20 cellular contexts compared by ENCODE assay signal in genomic region chr7:23710000-23710399, GRCh38. TPM values are rescaled to one million over a fixed set of nuclear protein-coding genes. Genes with fewer than 3 reads are reported as not detected.
"Had no signal": no experiment of that assay in that cellular context is flagged by ENCODE, and none has a peak within 500 bp of the region (broad histone marks: within the 10 kb centered on the region; RNA-seq: fewer than 3 reads in every experiment).

STK31 (plus strand) TSS chr7:23710219; CDS start chr7:23710286, 67 bp downstream.

- H3K4me1 ChIP-seq: left lung had no signal

- H3K27me3 Mint-ChIP-seq: activated naive CD4-positive, alpha-beta T cell treated with anti-CD3 and anti-CD28 coated beads, Interleukin-2, amount 50 U/mL, for 24 hours; naive B cell had no signal

- H3K4me3 Mint-ChIP-seq: activated naive CD4-positive, alpha-beta T cell treated with anti-CD3 and anti-CD28 coated beads, Interleukin-2, amount 50 U/mL, for 24 hours; activated T-cell treated with anti-CD3 and anti-CD28 coated beads, Interleukin-2, amount 50 U/mL, for 72 hours; naive B cell; T-helper 1 cell treated with Interleukin-12 subunit alpha and Interleukin-12 subunit beta and Interleukin-4 antibody, amounts not matched to agents 30 μg/mL and 1 μg/mL, for 36 hours had no signal

- H3K27ac ChIP-seq: left lung, ovary had no signal

- DNase-seq: activated CD4-positive, alpha-beta T cell treated with anti-CD3 and anti-CD28 coated beads for 1 hour; activated CD8-positive, alpha-beta memory T cell treated with anti-CD3 and anti-CD28 coated beads for 24 hours; activated CD8-positive, alpha-beta memory T cell treated with anti-CD3 and anti-CD28 coated beads, Interleukin-2, amount 50 U/mL, for 48 hours; activated effector memory CD4-positive, alpha-beta T cell treated with anti-CD3 and anti-CD28 coated beads, Interleukin-2, amount 50 U/mL, for 16 hours; activated T-cell treated with anti-CD3 and anti-CD28 coated beads, Interleukin-2, amount 50 U/mL, for 72 hours; cerebellar nuclear complex; erythroblast; foreskin melanocyte; kidney; mammary epithelial cell; naive B cell; ovary; stimulated activated CD4-positive, alpha-beta T cell treated with anti-CD3 and anti-CD28 coated beads, Interleukin-4, amount 100 ng/mL, for 1 hour had no signal

- H3K4me1 Mint-ChIP-seq: activated naive CD4-positive, alpha-beta T cell treated with anti-CD3 and anti-CD28 coated beads, Interleukin-2, amount 50 U/mL, for 24 hours; naive B cell had no signal

- H3K4me3 ChIP-seq: left lung, ovary, smooth muscle cell had no signal

- FAIRE-seq: astrocyte, bronchial epithelial cell, kidney had no signal

- ATAC-seq: activated T-cell treated with anti-CD3 and anti-CD28 coated beads, Interleukin-2, amount 50 U/mL, for 72 hours; left lung; sciatic nerve had no signal

- H3K27me3 ChIP-seq: left lung, ovary had no signal

- H3K27ac Mint-ChIP-seq: activated naive CD4-positive, alpha-beta T cell treated with anti-CD3 and anti-CD28 coated beads, Interleukin-2, amount 50 U/mL, for 24 hours; activated T-cell treated with anti-CD3 and anti-CD28 coated beads, Interleukin-2, amount 50 U/mL, for 72 hours; T-helper 1 cell treated with Interleukin-12 subunit alpha and Interleukin-12 subunit beta and Interleukin-4 antibody, amounts not matched to agents 30 μg/mL and 1 μg/mL, for 36 hours had no signal

- H3K36me3 ChIP-seq: ovary had no signal

- H3K9me3 ChIP-seq: ovary had no signal

RNA-seq across cellular contexts. Expression of gene STK31, which starts in this region (rescaled TPM):
- total RNA-seq: smooth muscle cell had no signal
- polyA plus RNA-seq: mammary epithelial cell, smooth muscle cell had no signal
